In genomic region chr21:17786219-17787181, GRCh38 we compare ENCODE assay signal across 12 cellular contexts. TPM values are rescaled to one million over a fixed set of nuclear protein-coding genes. Genes with fewer than 3 reads are reported as not detected.
A peak's percentile ranks its signal among the peaks of the same experiment; 100 is the strongest.
DNase-seq lines count a peak whose midpoint lies in the region; ATAC-seq, FAIRE-seq and TF ChIP-seq lines count a peak whose summit lies in the region.
"Had no signal": no experiment of that assay in that cellular context is flagged by ENCODE, and none has a peak within 500 bp of the region (broad histone marks: within the 10 kb centered on the region; RNA-seq: fewer than 3 reads in every experiment).

No MANE protein-coding gene starts in this region.

- no peak overlapping the region for H2AFZ ChIP-seq in neural progenitor cell (replicated peaks)

- H3K27me3 Mint-ChIP-seq in IgD-negative memory B cell (no peaks in the 10 kb centered on the region), neural progenitor cell (ENCODE audit: insufficient read depth, low read depth) (no peaks in the 10 kb centered on the region)
- H3K27me3 Mint-ChIP-seq in activated CD4-positive, alpha-beta memory T cell treated with anti-CD3 and anti-CD28 coated beads, Interleukin-2, amount 10 ng/mL, durations not matched to agents 7 days and 5 days = no peaks in the 10 kb centered on the region
- H3K27me3 Mint-ChIP-seq in naive thymus-derived CD4-positive, alpha-beta T cell = no peaks in the 10 kb centered on the region

- no peak for ATAC-seq in naive thymus-derived CD4-positive, alpha-beta T cell
- no peak for ATAC-seq in HG03139 (IDR thresholded peaks at IDR 0.05; ENCODE audit: unreplicated experiment)

- H3K4me3 ChIP-seq in naive thymus-derived CD4-positive, alpha-beta T cell (ENCODE audit: low read length) = no peak overlapping the region
- H3K4me3 ChIP-seq in neural progenitor cell = no peak overlapping the region
- H3K4me3 ChIP-seq: tibial artery had no signal

- H3K9me3 Mint-ChIP-seq in IgD-negative memory B cell (peaks cover 0 to 5% (median 0%) of the 10 kb centered on the region in 3 donors), neural progenitor cell (no peaks in the 10 kb centered on the region)
- H3K9me3 Mint-ChIP-seq in activated CD4-positive, alpha-beta memory T cell treated with anti-CD3 and anti-CD28 coated beads, Interleukin-2, amount 10 ng/mL, durations not matched to agents 7 days and 5 days = no peaks in the 10 kb centered on the region
- peaks cover 0 to 11% (median 3%) of the 10 kb centered on the region in 11 donors for H3K9me3 Mint-ChIP-seq in naive thymus-derived CD4-positive, alpha-beta T cell

- H3K9ac ChIP-seq in neural progenitor cell = no peak overlapping the region

- no peak for FAIRE-seq in frontal cortex (lab: Jason Lieb, UNC)
- FAIRE-seq: A204.1 had no signal

- no peaks in the 10 kb centered on the region for H4K20me1 ChIP-seq in neural progenitor cell (ENCODE audit: low read depth)

- peak overlapping the region; percentile 23 for H3K27ac ChIP-seq in naive thymus-derived CD4-positive, alpha-beta T cell (ENCODE audit: low read depth, low read length)
- no peak overlapping the region for H3K27ac ChIP-seq in neural progenitor cell
- H3K27ac ChIP-seq: tibial artery had no signal

- POLR2A ChIA-PET in activated CD4-positive, alpha-beta memory T cell treated with anti-CD3 and anti-CD28 coated beads, Interleukin-2, amount 10 ng/mL, durations not matched to agents 7 days and 5 days (lab: Charles Lee) = interaction anchor here (1.1 to 1.2 kb wide), 2 partner anchors 11 to 32 kb away, joined by 4 to 6 read pairs; partner anchors contain the start of gene C21orf91
- POLR2A ChIA-PET in naive thymus-derived CD4-positive, alpha-beta T cell (lab: Charles Lee) = interaction anchor here (1.1 to 3.1 kb wide), 6 partner anchors 9 to 32 kb away, joined by 3 to 23 read pairs (median 4); partner anchors contain the start of gene C21orf91

- TF ChIP-seq CTCF in neural progenitor cell (IDR thresholded peaks at IDR 0.05) = no peak

- H3K4me1 Mint-ChIP-seq in IgD-negative memory B cell (peaks cover 46 to 62% (median 49%) of the 10 kb centered on the region in 3 donors), neural progenitor cell (no peaks in the 10 kb centered on the region)
- H3K4me1 Mint-ChIP-seq in activated CD4-positive, alpha-beta memory T cell treated with anti-CD3 and anti-CD28 coated beads, Interleukin-2, amount 10 ng/mL, durations not matched to agents 7 days and 5 days = peaks cover 96% of the 10 kb centered on the region
- H3K4me1 Mint-ChIP-seq in naive thymus-derived CD4-positive, alpha-beta T cell = peaks cover 55 to 100% (median 95%) of the 10 kb centered on the region in 7 donors

- H3K9me3 ChIP-seq in naive thymus-derived CD4-positive, alpha-beta T cell (ENCODE audit: control insufficient read depth in 2 of 3, low read length in 3 of 3) = peaks cover 0 to 3% (median 0%) of the 10 kb centered on the region in 3 experiments
- no peaks in the 10 kb centered on the region for H3K9me3 ChIP-seq in neural progenitor cell (ENCODE audit: low read depth)
- H3K9me3 ChIP-seq: tibial artery had no signal

- peaks cover 0 to 6% (median 0%) of the 10 kb centered on the region in 3 experiments for H3K36me3 ChIP-seq in naive thymus-derived CD4-positive, alpha-beta T cell (ENCODE audit: control insufficient read depth in 2 of 3, insufficient read depth in 3 of 3, low read length in 3 of 3)
- H3K36me3 ChIP-seq in neural progenitor cell = peaks cover 16% of the 10 kb centered on the region

- H3F3A ChIP-seq in neural progenitor cell (ENCODE audit: low read depth) = peaks cover 10% of the 10 kb centered on the region

- H3K27me3 ChIP-seq in naive thymus-derived CD4-positive, alpha-beta T cell (ENCODE audit: control insufficient read depth in 2 of 2, insufficient read depth in 2 of 2, low read length in 2 of 2) = no peaks in the 10 kb centered on the region
- no peaks in the 10 kb centered on the region for H3K27me3 ChIP-seq in neural progenitor cell
- H3K27me3 ChIP-seq: tibial artery had no signal

- no peaks in the 10 kb centered on the region for H3K79me2 ChIP-seq in neural progenitor cell (ENCODE audit: low read depth)

- H3K4me2 ChIP-seq in neural progenitor cell = no peak overlapping the region

- peaks cover 57 to 80% of the 10 kb centered on the region in 2 donors for H3K4me1 ChIP-seq in naive thymus-derived CD4-positive, alpha-beta T cell (ENCODE audit: control insufficient read depth in 2 of 2, insufficient read depth in 2 of 2, low read length in 2 of 2)
- peaks cover 6% of the 10 kb centered on the region for H3K4me1 ChIP-seq in neural progenitor cell
- H3K4me1 ChIP-seq: tibial artery had no signal

- DNase-seq in NCI-H748 (lab: John Stamatoyannopoulos, UW; ENCODE audit: unreplicated experiment) (peak; percentile 3), NCI-H748 treated with DMSO at 0.1 percent for 48 hours (lab: John Stamatoyannopoulos, UW) (no peak), neural progenitor cell (ENCODE audit: low spot score) (no peak), frontal cortex (ENCODE audit: low spot score in 2 of 2) (no peak)
- DNase-seq in activated CD4-positive, alpha-beta memory T cell treated with anti-CD3 and anti-CD28 coated beads, Interleukin-2, amount 10 ng/mL, durations not matched to agents 7 days and 5 days = no peak
- no peak for DNase-seq in naive thymus-derived CD4-positive, alpha-beta T cell
- DNase-seq: activated CD4-positive, alpha-beta T cell treated with anti-CD3 and anti-CD28 coated beads, Interleukin-2, amount 50 U/mL, for 4 hours; anterior cingulate cortex; tibial artery had no signal

- H3K27ac Mint-ChIP-seq in IgD-negative memory B cell = peak overlapping the region in 2 of 3 donors; percentile 6 to 24
- H3K27ac Mint-ChIP-seq in activated CD4-positive, alpha-beta memory T cell treated with anti-CD3 and anti-CD28 coated beads, Interleukin-2, amount 10 ng/mL, durations not matched to agents 7 days and 5 days = peak overlapping the region; percentile 93
- H3K27ac Mint-ChIP-seq in naive thymus-derived CD4-positive, alpha-beta T cell = peak overlapping the region; percentile 75 to 96 (median 92)
- no peak overlapping the region for H3K27ac Mint-ChIP-seq in neural progenitor cell

- CTCF ChIA-PET in activated CD4-positive, alpha-beta memory T cell treated with anti-CD3 and anti-CD28 coated beads, Interleukin-2, amount 10 ng/mL, durations not matched to agents 7 days and 5 days (lab: Charles Lee) = no interaction called here
- CTCF ChIA-PET in naive thymus-derived CD4-positive, alpha-beta T cell (lab: Charles Lee) = no interaction called here

- intact Hi-C loops in naive thymus-derived CD4-positive, alpha-beta T cell (cut with micrococcal nuclease) = no loop called here

- H3K36me3 Mint-ChIP-seq in IgD-negative memory B cell (peaks cover 5% of the 10 kb centered on the region), neural progenitor cell (peaks cover 39% of the 10 kb centered on the region)
- peaks cover 68% of the 10 kb centered on the region for H3K36me3 Mint-ChIP-seq in activated CD4-positive, alpha-beta memory T cell treated with anti-CD3 and anti-CD28 coated beads, Interleukin-2, amount 10 ng/mL, durations not matched to agents 7 days and 5 days (ENCODE audit: low read depth)
- H3K36me3 Mint-ChIP-seq in naive thymus-derived CD4-positive, alpha-beta T cell = peaks cover 2 to 52% (median 20%) of the 10 kb centered on the region in 5 donors

- peak overlapping the region in 1 of 4 donors; percentile 42 for H3K4me3 Mint-ChIP-seq in IgD-negative memory B cell
- H3K4me3 Mint-ChIP-seq in activated CD4-positive, alpha-beta memory T cell treated with anti-CD3 and anti-CD28 coated beads, Interleukin-2, amount 10 ng/mL, durations not matched to agents 7 days and 5 days = peak overlapping the region; percentile 12
- peak overlapping the region in 8 of 10 donors; percentile 30 to 88 (median 66) for H3K4me3 Mint-ChIP-seq in naive thymus-derived CD4-positive, alpha-beta T cell
- H3K4me3 Mint-ChIP-seq in neural progenitor cell = no peak overlapping the region

RNA-seq across cellular contexts. Expression of gene C21orf91, which starts 32.7 kb away (rescaled TPM):
- 18.2 TPM for polyA plus RNA-seq in IgD-negative memory B cell
- total RNA-seq in activated CD4-positive, alpha-beta memory T cell treated with anti-CD3 and anti-CD28 coated beads, Interleukin-2, amount 10 ng/mL, durations not matched to agents 7 days and 5 days = 10 to 100 TPM; 55.9 to 57.1 TPM
- total RNA-seq in naive thymus-derived CD4-positive, alpha-beta T cell = 10 to 100 TPM; 26.0 to 59.8 (median 57.7) TPM
- polyA plus RNA-seq in naive thymus-derived CD4-positive, alpha-beta T cell = 10 to 100 TPM; 34.6 to 40.8 TPM
- 34.3 and 59.9 TPM in 2 replicates for total RNA-seq in neural progenitor cell (ENCODE audit: low replicate concordance)
- total RNA-seq in frontal cortex = 13.5 TPM
